17 cellular contexts compared by ENCODE assay signal in genomic region chr2:66888246-66888645, GRCh38.
A peak's percentile ranks its signal among the peaks of the same experiment; 100 is the strongest.
DNase-seq lines count a peak whose midpoint lies in the region; ATAC-seq, FAIRE-seq and TF ChIP-seq lines count a peak whose summit lies in the region.
"Had no signal": no experiment of that assay in that cellular context is flagged by ENCODE, and none has a peak within 500 bp of the region (broad histone marks: within the 10 kb centered on the region; RNA-seq: fewer than 3 reads in every experiment).

No MANE protein-coding gene starts in this region.

- DNase-seq in A549 (ENCODE audit: low read depth in 1 of 2, low spot score in 1 of 2) (no peak), RWPE1 (ENCODE audit: low spot score) (no peak), H54 (ENCODE audit: insufficient read length, low spot score) (no peak), PC-9 (no peak)
- DNase-seq in activated CD8-positive, alpha-beta memory T cell treated with anti-CD3 and anti-CD28 coated beads for 24 hours: no peak
- no peak for DNase-seq in activated naive CD8-positive, alpha-beta T cell treated with anti-CD3 and anti-CD28 coated beads for 36 hours
- DNase-seq: COR-L47; KG1; NCI-H1092; NCI-H1694; NCI-H345; NCI-H69; NK-92 treated with Interleukin-12 subunit alpha and Interleukin-12 subunit beta, amount 100 ng/mL, for 24 hours had no signal

- H3K27me3 ChIP-seq in gastroesophageal sphincter (no peaks in the 10 kb centered on the region), rectal smooth muscle tissue (ENCODE audit: control insufficient read depth, insufficient read depth, low read length) (no peaks in the 10 kb centered on the region), PC-9 (ENCODE audit: insufficient read depth, low read depth) (no peaks in the 10 kb centered on the region)

- no peak overlapping the region for H3K9ac ChIP-seq in rectal smooth muscle tissue (ENCODE audit: low read length)

- H3K27me3 Mint-ChIP-seq in activated naive CD8-positive, alpha-beta T cell treated with anti-CD3 and anti-CD28 coated beads for 36 hours: no peaks in the 10 kb centered on the region

- H3K27ac ChIP-seq in A549: no peak overlapping the region
- H3K27ac ChIP-seq in RWPE1: peak overlapping the region; percentile 85
- H3K27ac ChIP-seq in gastroesophageal sphincter: peak overlapping the region; percentile 5 to 65 (median 37)
- peak overlapping the region; percentile 96 for H3K27ac ChIP-seq in rectal smooth muscle tissue (ENCODE audit: low read depth, low read length)
- H3K27ac ChIP-seq in PC-9: no peak overlapping the region

- peaks cover 2% of the 10 kb centered on the region for H3K36me3 Mint-ChIP-seq in activated naive CD8-positive, alpha-beta T cell treated with anti-CD3 and anti-CD28 coated beads for 36 hours
- H3K36me3 Mint-ChIP-seq: CD14-positive monocyte had no signal

- no peak for TF ChIP-seq EP300 in A549 (IDR thresholded peaks at IDR 0.05)
- no peak for TF ChIP-seq EP300 in gastroesophageal sphincter (IDR thresholded peaks at IDR 0.05)

- H3K27ac Mint-ChIP-seq in activated naive CD8-positive, alpha-beta T cell treated with anti-CD3 and anti-CD28 coated beads for 36 hours: no peak overlapping the region
- H3K27ac Mint-ChIP-seq: CD14-positive monocyte had no signal

- CTCF ChIA-PET in A549 (lab: Yijun Ruan, JAX) (interaction anchor here (0.7 kb wide), 1 partner anchor 84 kb away, joined by 3 read pairs; no protein-coding TSS in a partner anchor), RWPE1 (lab: Yijun Ruan, JAX) (interaction anchor here (0.6 kb wide), 1 partner anchor 452 kb away, joined by 3 read pairs; no protein-coding TSS in a partner anchor), PC-9 (lab: Charles Lee) (no interaction called here)

- TF ChIP-seq CTCF in A549 (IDR thresholded peaks at IDR 0.05) (no peak), RWPE1 (conservative IDR thresholded peaks at IDR 0.05; ENCODE audit: low read depth) (no peak), gastroesophageal sphincter (IDR thresholded peaks at IDR 0.05) (no peak), PC-9 (conservative IDR thresholded peaks at IDR 0.05) (no peak)

- intact Hi-C loops in PC-9 (cut with micrococcal nuclease; ENCODE audit: unreplicated experiment): no loop called here

- H3K4me3 ChIP-seq in A549 (no peak overlapping the region), gastroesophageal sphincter (no peak overlapping the region), rectal smooth muscle tissue (ENCODE audit: low read length) (no peak overlapping the region), PC-9 (no peak overlapping the region)

- H3F3A ChIP-seq in PC-9 (ENCODE audit: insufficient read depth, low read depth): no peaks in the 10 kb centered on the region; the same call in 1 of the 2 replicates

- no peaks in the 10 kb centered on the region for H3K4me1 Mint-ChIP-seq in activated naive CD8-positive, alpha-beta T cell treated with anti-CD3 and anti-CD28 coated beads for 36 hours
- H3K4me1 Mint-ChIP-seq: CD14-positive monocyte had no signal

- FAIRE-seq in A549 (lab: Jason Lieb, UNC) (no peak), H54 (lab: Jason Lieb, UNC) (no peak)
- FAIRE-seq: HTR-8/SVneo had no signal

- POLR2A ChIA-PET in A549 (lab: Yijun Ruan, JAX): no interaction called here
- POLR2A ChIA-PET in RWPE1 (lab: Yijun Ruan, JAX; ENCODE audit: low non-redundant PET): no interaction called here
- POLR2A ChIA-PET in PC-9 (lab: Charles Lee; ENCODE audit: unreplicated experiment): no interaction called here

- H3K36me3 ChIP-seq in gastroesophageal sphincter (no peaks in the 10 kb centered on the region), rectal smooth muscle tissue (ENCODE audit: control insufficient read depth, insufficient read depth, low read length) (no peaks in the 10 kb centered on the region), PC-9 (ENCODE audit: low read depth) (no peaks in the 10 kb centered on the region)

- BruUV-seq in PC-9 (replicated peaks; lab: Mats Ljungman, UMichigan): no TSS peak

- no peak overlapping the region for H3K4me3 Mint-ChIP-seq in activated naive CD8-positive, alpha-beta T cell treated with anti-CD3 and anti-CD28 coated beads for 36 hours
- H3K4me3 Mint-ChIP-seq: CD14-positive monocyte had no signal

- H4K20me1 ChIP-seq in PC-9 (ENCODE audit: insufficient read depth): no peaks in the 10 kb centered on the region

- H3K9me3 ChIP-seq in A549 (peaks cover 2% of the 10 kb centered on the region; the same call in 2 of the 3 replicates), gastroesophageal sphincter (no peaks in the 10 kb centered on the region), PC-9 (ENCODE audit: insufficient read depth, low read depth) (no peaks in the 10 kb centered on the region)

- TF ChIP-seq RAD21 in A549 (conservative IDR thresholded peaks at IDR 0.05 in 1 of 2, IDR thresholded peaks at IDR 0.05 in 1 of 2): no peak

- no peak for TF ChIP-seq POLR2A in A549 (IDR thresholded peaks at IDR 0.05; ENCODE audit: low read length)
- TF ChIP-seq POLR2A in gastroesophageal sphincter (IDR thresholded peaks at IDR 0.05): no peak
- TF ChIP-seq POLR2A in H54 (IDR thresholded peaks at IDR 0.05; ENCODE audit: low read depth, low read length): no peak

- no peaks in the 10 kb centered on the region for H3K79me2 ChIP-seq in PC-9 (ENCODE audit: low read depth)

- H3K4me2 ChIP-seq in A549 (no peak overlapping the region), PC-9 (no peak overlapping the region)

- no peak overlapping the region for H2AFZ ChIP-seq in PC-9

- ATAC-seq in A549: no peak
- ATAC-seq in gastroesophageal sphincter: no peak

- H3K4me1 ChIP-seq in A549: no peaks in the 10 kb centered on the region
- peaks cover 0 to 38% (median 3%) of the 10 kb centered on the region in 3 donors for H3K4me1 ChIP-seq in gastroesophageal sphincter
- peaks cover 19% of the 10 kb centered on the region for H3K4me1 ChIP-seq in rectal smooth muscle tissue (ENCODE audit: control insufficient read depth, insufficient read depth, low read length)
- H3K4me1 ChIP-seq in PC-9 (replicated peaks; ENCODE audit: insufficient read depth): peaks cover 10% of the 10 kb centered on the region; the same call in 1 of the 2 replicates

- peaks cover 5% of the 10 kb centered on the region for H3K9me3 Mint-ChIP-seq in activated naive CD8-positive, alpha-beta T cell treated with anti-CD3 and anti-CD28 coated beads for 36 hours

- 9% methylated on average over 1 of the region's 1 CpG for WGBS in A549 (ENCODE audit: missing lambda C conversion rate)
- WGBS in gastroesophageal sphincter (ENCODE audit: low coverage in 1 of 2), 2 donors: 89 to 94% methylated on average over 1 of the region's 1 CpG

- no peaks in the 10 kb centered on the region for H3K9me2 ChIP-seq in PC-9 (ENCODE audit: insufficient read depth)

TF ChIP-seq in A549, 52 proteins besides CTCF, POLR2A, EP300 and RAD21:
- TF ChIP-seq MAZ (IDR thresholded peaks at IDR 0.05; ENCODE audit: borderline replicate concordance, low read depth, low read length): no peak
- TF ChIP-seq MAFK (IDR thresholded peaks at IDR 0.05; ENCODE audit: partially characterized antibody): peak; percentile 76
- no peak for TF ChIP-seq EHF (CRISPR knock-in tag; IDR thresholded peaks at IDR 0.05)

Comparison
In these comparisons a context has a peak if more than half of its experiments do, and no peak if none do; other contexts are left out.
1. H3K27ac ChIP-seq: peak in RWPE1 (single experiment), gastroesophageal sphincter (4 of 4) and rectal smooth muscle tissue (single experiment); none in A549 (0 of 2) and PC-9 (single experiment).